ENCODE assay signal across 11 cellular contexts in genomic region chr15:51969728-51970127, GRCh38. TPM values are rescaled to one million over a fixed set of nuclear protein-coding genes. Genes with fewer than 3 reads are reported as not detected.
DNase-seq lines count a peak whose midpoint lies in the region; ATAC-seq, FAIRE-seq and TF ChIP-seq lines count a peak whose summit lies in the region.
"Had no signal": no experiment of that assay in that cellular context is flagged by ENCODE, and none has a peak within 500 bp of the region (broad histone marks: within the 10 kb centered on the region; RNA-seq: fewer than 3 reads in every experiment).

No MANE protein-coding gene starts in this region.

- intact Hi-C loops in kidney (cut with DNase I), result no loop called here

- no peaks in the 10 kb centered on the region for H4K20me1 ChIP-seq in hepatocyte (ENCODE audit: insufficient read depth, poor library complexity, severe bottlenecking)

- H3K27me3 Mint-ChIP-seq in CD4-positive, CD25-positive, alpha-beta regulatory T cell, result peaks cover 7% of the 10 kb centered on the region

- H3K27ac Mint-ChIP-seq in CD4-positive, CD25-positive, alpha-beta regulatory T cell, result peak overlapping the region in 1 of 3 donors; percentile 98

- peak overlapping the region; percentile 89 for H3K4me2 ChIP-seq in hepatocyte

- peaks cover 9 to 16% of the 10 kb centered on the region in 2 experiments for H3K9me3 ChIP-seq in CD4-positive, CD25-positive, alpha-beta regulatory T cell (ENCODE audit: control insufficient read depth in 2 of 2, low read length in 2 of 2)
- H3K9me3 ChIP-seq in HAP-1 (no peaks in the 10 kb centered on the region; the same call in 1 of the 2 replicates), SK-N-MC (ENCODE audit: low read depth, low read length) (no peaks in the 10 kb centered on the region), hepatocyte (ENCODE audit: low read depth) (no peaks in the 10 kb centered on the region), kidney (ENCODE audit: control insufficient read depth in 1 of 2, low read length in 2 of 2) (peaks cover 0 to 8% of the 10 kb centered on the region in 2 donors)

- H3K27ac ChIP-seq in CD4-positive, CD25-positive, alpha-beta regulatory T cell (ENCODE audit: insufficient read depth, low read length, poor library complexity, severe bottlenecking), result no peak overlapping the region
- H3K27ac ChIP-seq in SK-N-MC (peak overlapping the region; percentile 26; the same call in 1 of the 2 replicates), hepatocyte (no peak overlapping the region), kidney (ENCODE audit: low read depth in 2 of 2, low read length in 2 of 2) (no peak overlapping the region)
- H3K27ac ChIP-seq: gastroesophageal sphincter had no signal

- in situ Hi-C loops in HAP-1 (cut with MboI; ENCODE audit: low sequenced_read_pairs), result loop anchor here (10.0 kb wide), 1 partner anchor 245 kb away; no protein-coding TSS in a partner anchor

- no peaks in the 10 kb centered on the region for H3K36me3 ChIP-seq in CD4-positive, CD25-positive, alpha-beta regulatory T cell (ENCODE audit: control insufficient read depth, insufficient read depth, low read length)
- peaks cover 3% of the 10 kb centered on the region; the same call in 1 of the 2 replicates for H3K36me3 ChIP-seq in HAP-1 (replicated peaks)
- peaks cover 26% of the 10 kb centered on the region for H3K36me3 ChIP-seq in SK-N-MC (ENCODE audit: insufficient read depth, low read length)
- no peaks in the 10 kb centered on the region for H3K36me3 ChIP-seq in hepatocyte (replicated peaks; ENCODE audit: insufficient read depth, low read depth)
- no peaks in the 10 kb centered on the region for H3K36me3 ChIP-seq in kidney (ENCODE audit: control insufficient read depth in 1 of 2, insufficient read depth in 2 of 2, low read length in 2 of 2)

- H3K9ac ChIP-seq in SK-N-MC (ENCODE audit: insufficient read length) (no peak overlapping the region), kidney (ENCODE audit: low read length in 2 of 2) (no peak overlapping the region)

- H3K4me1 ChIP-seq in CD4-positive, CD25-positive, alpha-beta regulatory T cell (ENCODE audit: control insufficient read depth, insufficient read depth, low read length, poor library complexity, severe bottlenecking), result peaks cover 23% of the 10 kb centered on the region
- H3K4me1 ChIP-seq in HAP-1 (peaks cover 7% of the 10 kb centered on the region; the same call in 1 of the 2 replicates), hepatocyte (ENCODE audit: insufficient read depth) (peaks cover 14% of the 10 kb centered on the region), kidney (ENCODE audit: control insufficient read depth in 1 of 2, insufficient read depth in 1 of 2, low read depth in 1 of 2, low read length in 2 of 2) (peaks cover 3 to 6% of the 10 kb centered on the region in 2 donors)

- H3K9me3 Mint-ChIP-seq in CD4-positive, CD25-positive, alpha-beta regulatory T cell, result peaks cover 0 to 10% (median 4%) of the 10 kb centered on the region in 7 donors

- H3K4me1 Mint-ChIP-seq in CD4-positive, CD25-positive, alpha-beta regulatory T cell, result peaks cover 18 to 49% (median 32%) of the 10 kb centered on the region in 4 donors

- H3K9me2 ChIP-seq in hepatocyte (replicated peaks; ENCODE audit: insufficient read depth), result no peaks in the 10 kb centered on the region

- no peak for TF ChIP-seq CTCF in hepatocyte (IDR thresholded peaks at IDR 0.05; ENCODE audit: poor library complexity)
- TF ChIP-seq CTCF in kidney (IDR thresholded peaks at IDR 0.05; ENCODE audit: borderline replicate concordance, extremely low read depth, insufficient read depth), result no peak
- no peak for TF ChIP-seq CTCF in D721Med (IDR thresholded peaks at IDR 0.05; ENCODE audit: insufficient read depth, missing control alignments)

- DNase-seq in CD4-positive, CD25-positive, alpha-beta regulatory T cell, result no peak
- DNase-seq in HAP-1 (ENCODE audit: low spot score in 2 of 2) (no peak), SK-N-MC (ENCODE audit: low read depth, low spot score) (no peak), hepatocyte (ENCODE audit: low spot score) (no peak), kidney (no peak), D721Med (ENCODE audit: insufficient read length, low spot score) (no peak), hepatic stellate cell (ENCODE audit: low spot score) (no peak), HuH-7 (ENCODE audit: low spot score) (no peak)
- DNase-seq: central memory CD4-positive, alpha-beta T cell; midbrain had no signal

- H3K4me3 Mint-ChIP-seq in CD4-positive, CD25-positive, alpha-beta regulatory T cell, result peak overlapping the region in 3 of 4 donors; percentile 96 to 98 (median 97)

- peaks cover 35% of the 10 kb centered on the region for H3K36me3 Mint-ChIP-seq in CD4-positive, CD25-positive, alpha-beta regulatory T cell

- peaks cover 71% of the 10 kb centered on the region for H3K79me2 ChIP-seq in hepatocyte

- ATAC-seq in CD4-positive, CD25-positive, alpha-beta regulatory T cell (ENCODE audit: low read depth in 2 of 2), result no peak
- ATAC-seq: gastroesophageal sphincter had no signal

- no peaks in the 10 kb centered on the region for H3K27me3 ChIP-seq in CD4-positive, CD25-positive, alpha-beta regulatory T cell (ENCODE audit: control insufficient read depth, insufficient read depth, low read length)
- no peaks in the 10 kb centered on the region for H3K27me3 ChIP-seq in HAP-1 (ENCODE audit: low read depth)
- no peaks in the 10 kb centered on the region for H3K27me3 ChIP-seq in hepatocyte
- H3K27me3 ChIP-seq: gastroesophageal sphincter had no signal

- WGBS in hepatocyte (ENCODE audit: low lambda C conversion rate, missing lambda C conversion rate), result 77% methylated on average over 4 of the region's 4 CpGs

- peak overlapping the region; percentile 37 for H3K4me3 ChIP-seq in CD4-positive, CD25-positive, alpha-beta regulatory T cell (ENCODE audit: low read depth, low read length)
- peak overlapping the region; percentile 94 for H3K4me3 ChIP-seq in HAP-1
- peak overlapping the region; percentile 87 for H3K4me3 ChIP-seq in SK-N-MC
- H3K4me3 ChIP-seq in hepatocyte, result no peak overlapping the region
- no peak overlapping the region for H3K4me3 ChIP-seq in kidney (ENCODE audit: low read length in 2 of 2)
- H3K4me3 ChIP-seq: gastroesophageal sphincter had no signal

- H2AFZ ChIP-seq in hepatocyte, result no peak overlapping the region

- FAIRE-seq in kidney (lab: Jason Lieb, UNC), result no peak
- no peak for FAIRE-seq in D721Med (lab: Jason Lieb, UNC)

RNA-seq across cellular contexts. Expression of gene LEO1, which starts 1.9 kb away (rescaled TPM):
- 12.5 TPM for total RNA-seq in CD4-positive, CD25-positive, alpha-beta regulatory T cell
- polyA plus RNA-seq in CD4-positive, CD25-positive, alpha-beta regulatory T cell, result 10 to 100 TPM; 16.5 to 23.9 (median 21.3) TPM
- total RNA-seq in hepatocyte (25.2 and 26.2 TPM in 2 replicates), kidney (14.5 TPM)
- polyA plus RNA-seq in hepatocyte (23.9 and 25.1 TPM in 2 replicates), kidney (ENCODE audit: insufficient read depth, low read depth, low replicate concordance) (12.1 TPM)

RNA-seq across cellular contexts. Expression of gene MAPK6, which starts 49.3 kb away (rescaled TPM):
- 49.4 TPM for total RNA-seq in CD4-positive, CD25-positive, alpha-beta regulatory T cell
- 10 to 100 TPM in 2 of 4 donors, 1 to 10 TPM in 2; 8.2 to 15.9 (median 10.4) TPM for polyA plus RNA-seq in CD4-positive, CD25-positive, alpha-beta regulatory T cell
- total RNA-seq in hepatocyte (114 and 123 TPM in 2 replicates), kidney (22.9 TPM)
- polyA plus RNA-seq in hepatocyte (27.6 and 37.8 TPM in 2 replicates), kidney (ENCODE audit: insufficient read depth, low read depth, low replicate concordance) (6.5 TPM)

Comparison
In these comparisons a context has a peak if more than half of its experiments do, and no peak if none do; other contexts are left out.
1. H3K4me3 ChIP-seq: peak in CD4-positive, CD25-positive, alpha-beta regulatory T cell (single experiment), HAP-1 (single experiment) and SK-N-MC (single experiment); none in hepatocyte (single experiment) and kidney (0 of 2).